ENCODE assay signal across 15 cellular contexts in the genomic region with DNA sequence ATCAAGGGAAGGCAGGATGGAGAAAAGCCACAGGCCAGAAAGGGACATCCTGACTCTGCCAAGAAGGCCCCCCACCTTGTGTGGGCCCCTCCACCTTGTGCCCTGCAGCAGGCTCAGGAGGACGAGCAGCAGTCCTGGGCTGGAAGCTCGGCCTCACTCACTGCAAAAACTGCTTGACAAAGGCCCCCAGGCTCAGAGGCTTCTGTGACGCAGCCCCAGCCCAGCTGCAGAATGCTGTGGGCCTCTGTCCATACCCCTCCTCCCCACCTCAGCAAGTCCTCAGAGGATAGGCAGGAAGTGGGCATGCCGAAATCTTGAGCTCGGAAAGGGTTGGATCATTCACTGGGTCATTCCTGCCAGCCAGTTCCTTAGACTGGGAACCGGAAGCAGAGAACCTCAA.
DNase-seq lines count a peak whose midpoint lies in the region; ATAC-seq and TF ChIP-seq lines count a peak whose summit lies in the region.
"Had no signal": no experiment of that assay in that cellular context is flagged by ENCODE, and none has a peak within 500 bp of the region (broad histone marks: within the 10 kb centered on the region; RNA-seq: fewer than 3 reads in every experiment).

No MANE protein-coding gene starts in this region.

- no peak overlapping the region for H2BK5ac ChIP-seq in neuronal stem cell (ENCODE audit: low read length)

- TF ChIP-seq POLR2A in NB4 (IDR thresholded peaks at IDR 0.05; ENCODE audit: extremely low read depth, insufficient read length): no peak

- H3K18ac ChIP-seq in neuronal stem cell (ENCODE audit: low read length): no peak overlapping the region

- no peak overlapping the region for H3K4me3 Mint-ChIP-seq in activated naive CD8-positive, alpha-beta T cell treated with anti-CD3 and anti-CD28 coated beads for 36 hours
- H3K4me3 Mint-ChIP-seq: activated naive CD4-positive, alpha-beta T cell treated with anti-CD3 and anti-CD28 coated beads, Interleukin-2, amount 50 U/mL, for 24 hours; neural progenitor cell; stimulated activated naive CD8-positive, alpha-beta T cell treated with anti-CD3 and anti-CD28 coated beads, Interleukin-15, Interleukin-2, amounts not matched to agents 100 ng/mL and 50 ng/mL, for 24 hours had no signal

- H3K27me3 Mint-ChIP-seq in activated naive CD8-positive, alpha-beta T cell treated with anti-CD3 and anti-CD28 coated beads for 36 hours: no peaks in the 10 kb centered on the region
- H3K27me3 Mint-ChIP-seq: activated naive CD4-positive, alpha-beta T cell treated with anti-CD3 and anti-CD28 coated beads, Interleukin-2, amount 50 U/mL, for 24 hours; stimulated activated naive CD8-positive, alpha-beta T cell treated with anti-CD3 and anti-CD28 coated beads, Interleukin-15, Interleukin-2, amounts not matched to agents 100 ng/mL and 50 ng/mL, for 24 hours had no signal

- H3K27me3 ChIP-seq in AG04450 (ENCODE audit: control insufficient read depth, insufficient read depth, low read length) (no peaks in the 10 kb centered on the region), fibroblast of lung (ENCODE audit: control insufficient read depth, insufficient read depth, low read length) (no peaks in the 10 kb centered on the region), neuronal stem cell (ENCODE audit: control insufficient read depth in 3 of 3, insufficient read depth in 3 of 3, low read depth in 1 of 3, low read length in 3 of 3) (no peaks in the 10 kb centered on the region)
- H3K27me3 ChIP-seq: BE2C, neural progenitor cell had no signal

- H3K9ac ChIP-seq in fibroblast of lung (ENCODE audit: insufficient read depth, low read length) (no peak overlapping the region), neuronal stem cell (ENCODE audit: low read depth, low read length, poor library complexity) (no peak overlapping the region)
- H3K9ac ChIP-seq: neural progenitor cell had no signal

- H3K4me2 ChIP-seq in fibroblast of lung (ENCODE audit: extremely low read depth, insufficient read depth, low read length): no peak overlapping the region
- no peak overlapping the region for H3K4me2 ChIP-seq in neuronal stem cell (ENCODE audit: insufficient read depth, low read length, poor library complexity, severe bottlenecking)
- H3K4me2 ChIP-seq: neural progenitor cell had no signal

- H2BK120ac ChIP-seq in neuronal stem cell (ENCODE audit: low read depth, low read length): no peak overlapping the region

- TF ChIP-seq CTCF in AG04450 (IDR thresholded peaks at IDR 0.05; ENCODE audit: low read depth, low read length) (no peak), NB4 (IDR thresholded peaks at IDR 0.05; ENCODE audit: low read depth, low read length) (no peak), fibroblast of lung (conservative IDR thresholded peaks at IDR 0.05 in 1 of 2, IDR thresholded peaks at IDR 0.05 in 1 of 2; ENCODE audit: low read depth in 1 of 2, low read length in 2 of 2) (no peak)

- H3K79me1 ChIP-seq in neuronal stem cell (ENCODE audit: low read depth, low read length): no peaks in the 10 kb centered on the region

- no CpG with 5 or more reads among the region's 6 CpGs for WGBS in neuronal stem cell (ENCODE audit: extremely low coverage in 2 of 2, insufficient read length in 2 of 2, insufficient replicate concordance in 1 of 2), 2 donors

- no peak overlapping the region for H3K4ac ChIP-seq in neuronal stem cell (ENCODE audit: low read length)

- H3K14ac ChIP-seq in neuronal stem cell (ENCODE audit: low read length): peak overlapping the region; percentile 71

- CTCF ChIA-PET in AG04450 (lab: Charles Lee): interaction anchor here (0.9 to 2.7 kb wide), 5 partner anchors 8 to 212 kb away, joined by 3 to 14 read pairs (median 12); no protein-coding TSS in a partner anchor

- H3K79me2 ChIP-seq in fibroblast of lung (ENCODE audit: control insufficient read depth, insufficient read depth, low read length): no peaks in the 10 kb centered on the region

- peak overlapping the region; percentile 30 for H2BK12ac ChIP-seq in neuronal stem cell (ENCODE audit: low read length)

- no peaks in the 10 kb centered on the region for H3K4me1 Mint-ChIP-seq in activated naive CD8-positive, alpha-beta T cell treated with anti-CD3 and anti-CD28 coated beads for 36 hours
- H3K4me1 Mint-ChIP-seq: activated naive CD4-positive, alpha-beta T cell treated with anti-CD3 and anti-CD28 coated beads, Interleukin-2, amount 50 U/mL, for 24 hours had no signal

- peak; percentile 10 for DNase-seq in AG04450 (ENCODE audit: low read depth, low spot score)
- DNase-seq in NB4 (ENCODE audit: low read depth): peak; percentile 89
- peak; percentile 56 to 63 for DNase-seq in fibroblast of lung (ENCODE audit: low read depth in 2 of 2)
- no peak for DNase-seq in neuronal stem cell (ENCODE audit: low spot score)
- no peak for DNase-seq in activated naive CD8-positive, alpha-beta T cell treated with anti-CD3 and anti-CD28 coated beads for 36 hours
- DNase-seq in activated CD8-positive, alpha-beta memory T cell treated with anti-CD3 and anti-CD28 coated beads for 24 hours: no peak
- no peak for DNase-seq in effector CD4-positive, alpha-beta T cell
- DNase-seq: activated CD4-positive, alpha-beta T cell treated with anti-CD3 and anti-CD28 coated beads, Interleukin-2, amount 50 U/mL, for 4 hours; BE2C; effector memory CD4-positive, alpha-beta T cell; NCI-H748 treated with DMSO at 0.1 percent for 48 hours had no signal

- H3K27ac ChIP-seq in AG04450 (ENCODE audit: low read depth, low read length): no peak overlapping the region
- peak overlapping the region; percentile 84 for H3K27ac ChIP-seq in fibroblast of lung (ENCODE audit: insufficient read depth, low read length)
- H3K27ac ChIP-seq in neuronal stem cell (replicated peaks; ENCODE audit: low read length): no peak overlapping the region
- H3K27ac ChIP-seq: neural progenitor cell had no signal

- H2AK5ac ChIP-seq in neuronal stem cell (ENCODE audit: low read depth, low read length): no peak overlapping the region

- H2BK15ac ChIP-seq in neuronal stem cell (ENCODE audit: low read length): no peak overlapping the region

- H2AFZ ChIP-seq in fibroblast of lung (ENCODE audit: low read length) (peak overlapping the region; percentile 58), neuronal stem cell (ENCODE audit: low read length) (peak overlapping the region; percentile 36)
- H2AFZ ChIP-seq: neural progenitor cell had no signal

- H3K4me1 ChIP-seq in fibroblast of lung (ENCODE audit: control insufficient read depth, extremely low read depth, insufficient read depth, low read length) (peaks cover 24% of the 10 kb centered on the region), neuronal stem cell (ENCODE audit: control insufficient read depth in 2 of 2, insufficient read depth in 1 of 2, low read depth in 1 of 2, low read length in 2 of 2) (peaks cover 0 to 3% of the 10 kb centered on the region in 2 donors)
- H3K4me1 ChIP-seq: BE2C had no signal

- H3K27ac Mint-ChIP-seq in activated naive CD8-positive, alpha-beta T cell treated with anti-CD3 and anti-CD28 coated beads for 36 hours: no peak overlapping the region
- H3K27ac Mint-ChIP-seq: activated naive CD4-positive, alpha-beta T cell treated with anti-CD3 and anti-CD28 coated beads, Interleukin-2, amount 50 U/mL, for 24 hours; neural progenitor cell; stimulated activated naive CD8-positive, alpha-beta T cell treated with anti-CD3 and anti-CD28 coated beads, Interleukin-15, Interleukin-2, amounts not matched to agents 100 ng/mL and 50 ng/mL, for 24 hours had no signal

- no peaks in the 10 kb centered on the region for H3K9me3 Mint-ChIP-seq in activated naive CD8-positive, alpha-beta T cell treated with anti-CD3 and anti-CD28 coated beads for 36 hours
- H3K9me3 Mint-ChIP-seq: activated naive CD4-positive, alpha-beta T cell treated with anti-CD3 and anti-CD28 coated beads, Interleukin-2, amount 50 U/mL, for 24 hours; stimulated activated naive CD8-positive, alpha-beta T cell treated with anti-CD3 and anti-CD28 coated beads, Interleukin-15, Interleukin-2, amounts not matched to agents 100 ng/mL and 50 ng/mL, for 24 hours had no signal

- no peaks in the 10 kb centered on the region for H3K9me3 ChIP-seq in AG04450 (ENCODE audit: control insufficient read depth, insufficient read depth, low read length)
- no peaks in the 10 kb centered on the region for H3K9me3 ChIP-seq in fibroblast of lung (ENCODE audit: control insufficient read depth, insufficient read depth, low read depth, low read length)
- H3K9me3 ChIP-seq in neuronal stem cell (replicated peaks in 1 of 2; ENCODE audit: control insufficient read depth in 2 of 2, insufficient read depth in 1 of 2, low read depth in 1 of 2, low read length in 2 of 2): no peaks in the 10 kb centered on the region
- H3K9me3 ChIP-seq: BE2C had no signal

- POLR2A ChIA-PET in AG04450 (lab: Yijun Ruan, JAX): no interaction called here

- no peak overlapping the region for H4K91ac ChIP-seq in neuronal stem cell (ENCODE audit: low read depth, low read length, poor library complexity)

- no peaks in the 10 kb centered on the region for H4K20me1 ChIP-seq in fibroblast of lung (ENCODE audit: control insufficient read depth, extremely low read depth, insufficient read depth, low read length)

- H3K36me3 ChIP-seq in fibroblast of lung (ENCODE audit: control insufficient read depth, insufficient read depth, low read length): no peaks in the 10 kb centered on the region
- peaks cover 0 to 8% of the 10 kb centered on the region in 2 donors for H3K36me3 ChIP-seq in neuronal stem cell (replicated peaks in 1 of 2; ENCODE audit: control insufficient read depth in 2 of 2, insufficient read depth in 2 of 2, low read length in 2 of 2)
- H3K36me3 ChIP-seq: BE2C, neural progenitor cell had no signal

- no peak for ATAC-seq in HG03045 (IDR thresholded peaks at IDR 0.05; ENCODE audit: unreplicated experiment)

- no peak overlapping the region for H4K8ac ChIP-seq in neuronal stem cell (ENCODE audit: low read depth, low read length)

- H3K4me3 ChIP-seq in AG04450 (ENCODE audit: low read depth, low read length) (no peak overlapping the region), NB4 (ENCODE audit: low read depth, low read length) (no peak overlapping the region), fibroblast of lung (replicated peaks in 1 of 4; ENCODE audit: control extremely low read depth in 1 of 4, insufficient read depth in 1 of 4, low read depth in 3 of 4, low read length in 4 of 4) (no peak overlapping the region), neuronal stem cell (ENCODE audit: low read length in 2 of 2) (no peak overlapping the region)
- H3K4me3 ChIP-seq: neural progenitor cell had no signal

- H3K23ac ChIP-seq in neuronal stem cell (ENCODE audit: low read depth, low read length, poor library complexity): no peak overlapping the region

- H3K36me3 Mint-ChIP-seq in activated naive CD8-positive, alpha-beta T cell treated with anti-CD3 and anti-CD28 coated beads for 36 hours: no peaks in the 10 kb centered on the region
- H3K36me3 Mint-ChIP-seq: activated naive CD4-positive, alpha-beta T cell treated with anti-CD3 and anti-CD28 coated beads, Interleukin-2, amount 50 U/mL, for 24 hours had no signal

Comparison
In these comparisons a context has a peak if more than half of its experiments do, and no peak if none do; other contexts are left out.
1. DNase-seq: peak in AG04450 (single experiment), NB4 (single experiment) and fibroblast of lung (2 of 2); none in neuronal stem cell (single experiment), activated naive CD8-positive, alpha-beta T cell treated with anti-CD3 and anti-CD28 coated beads for 36 hours (single experiment), activated CD8-positive, alpha-beta memory T cell treated with anti-CD3 and anti-CD28 coated beads for 24 hours (single experiment) and effector CD4-positive, alpha-beta T cell (single experiment).